30 cellular contexts compared by ENCODE assay signal in the genomic region with DNA sequence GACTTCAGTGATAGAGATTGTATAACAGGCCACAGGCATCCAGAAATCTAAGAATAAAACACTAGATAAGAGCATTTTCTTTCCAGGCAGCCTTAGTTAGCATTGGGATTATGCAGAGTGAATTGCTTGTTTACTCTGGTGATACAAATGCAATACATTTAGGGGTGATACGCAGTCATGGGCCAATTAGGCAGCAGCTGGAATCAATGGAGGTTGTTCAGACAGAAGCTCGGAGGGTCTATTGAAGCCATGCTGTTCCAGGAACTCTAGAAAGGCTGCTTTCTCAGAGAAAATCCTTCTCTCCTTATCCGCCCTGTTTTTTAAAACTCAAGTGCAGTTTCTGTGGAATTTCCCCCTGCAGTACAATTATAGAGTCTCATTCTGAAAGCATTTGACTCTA.
DNase-seq lines count a peak whose midpoint lies in the region; ATAC-seq and TF ChIP-seq lines count a peak whose summit lies in the region.
"Had no signal": no experiment of that assay in that cellular context is flagged by ENCODE, and none has a peak within 500 bp of the region (broad histone marks: within the 10 kb centered on the region; RNA-seq: fewer than 3 reads in every experiment).

No MANE protein-coding gene starts in this region.

- H3K4me3 ChIP-seq in HUES48 (ENCODE audit: low read depth, low read length), result no peak overlapping the region
- H3K4me3 ChIP-seq: adrenal gland, breast epithelium, coronary artery, esophagus squamous epithelium, gastrocnemius medialis, GM23248, MG63, sigmoid colon had no signal

- peaks cover 15% of the 10 kb centered on the region for H3K4me1 ChIP-seq in HUES48 (ENCODE audit: control insufficient read depth, insufficient read depth, low read length)
- H3K4me1 ChIP-seq: adrenal gland, breast epithelium, esophagus squamous epithelium, gastrocnemius medialis, sigmoid colon had no signal

- H3K27ac Mint-ChIP-seq in mesothelial cell of epicardium, result peak overlapping the region; percentile 85
- H3K27ac Mint-ChIP-seq: activated CD4-positive, alpha-beta T cell treated with anti-CD3 and anti-CD28 coated beads, Interleukin-2, amount 10 ng/mL, durations not matched to agents 24 days and 14 days; CD4-positive, alpha-beta T cell had no signal

- H3K36me3 Mint-ChIP-seq in mesothelial cell of epicardium, result no peaks in the 10 kb centered on the region

- no peak for TF ChIP-seq CTCF in mesothelial cell of epicardium (IDR thresholded peaks at IDR 0.05; ENCODE audit: unreplicated experiment)

- no peak overlapping the region for H3K4me3 Mint-ChIP-seq in mesothelial cell of epicardium
- H3K4me3 Mint-ChIP-seq: activated CD4-positive, alpha-beta T cell treated with anti-CD3 and anti-CD28 coated beads, Interleukin-2, amount 10 ng/mL, durations not matched to agents 24 days and 14 days; CD4-positive, alpha-beta T cell; neural crest cell had no signal

- peak overlapping the region; percentile 42 for H3K27ac ChIP-seq in HUES48 (ENCODE audit: low read depth, low read length)
- H3K27ac ChIP-seq: adrenal gland, breast epithelium, coronary artery, esophagus squamous epithelium, gastrocnemius medialis, GM23248, RWPE1, sigmoid colon had no signal

- peak; percentile 55 for DNase-seq in NCI-H146 (lab: John Stamatoyannopoulos, UW)
- peak; percentile 57 for DNase-seq in astrocyte of the hippocampus (ENCODE audit: low read depth, low spot score)
- DNase-seq in mesothelial cell of epicardium (ENCODE audit: low spot score in 2 of 2, unreplicated experiment in 2 of 2), result no peak
- no peak for DNase-seq in NCI-H446 treated with DMSO at 0.1 percent for 48 hours (lab: John Stamatoyannopoulos, UW)
- no peak for DNase-seq in effector CD8-positive, alpha-beta T cell (lab: John Stamatoyannopoulos, UW)
- no peak for DNase-seq in activated T-cell treated with anti-CD3 and anti-CD28 coated beads for 4 hours
- DNase-seq: activated CD4-positive, alpha-beta T cell treated with anti-CD3 and anti-CD28 coated beads, Interleukin-2, amount 10 ng/mL, durations not matched to agents 24 days and 14 days; activated naive CD4-positive, alpha-beta T cell; activated T-cell treated with anti-CD3 and anti-CD28 coated beads, Interleukin-2, amount 50 U/mL, for 48 hours; adrenal gland; CD4-positive, alpha-beta T cell; DMS153; esophagus squamous epithelium; gastrocnemius medialis; GM23248; islet precursor cell; KBM-7; MG63; NCI-H2029 treated with DMSO at 0.1 percent for 48 hours; NCI-H526; sigmoid colon; stimulated activated CD8-positive, alpha-beta memory T cell treated with anti-CD3 and anti-CD28 coated beads, Interleukin-4, amount 100 ng/mL, for 48 hours; trophoblast cell had no signal

- H3K27me3 Mint-ChIP-seq in mesothelial cell of epicardium (ENCODE audit: low read depth), result no peaks in the 10 kb centered on the region
- H3K27me3 Mint-ChIP-seq: activated CD4-positive, alpha-beta T cell treated with anti-CD3 and anti-CD28 coated beads, Interleukin-2, amount 10 ng/mL, durations not matched to agents 24 days and 14 days; CD4-positive, alpha-beta T cell had no signal

- peaks cover 7% of the 10 kb centered on the region for H3K4me1 Mint-ChIP-seq in mesothelial cell of epicardium
- H3K4me1 Mint-ChIP-seq: activated CD4-positive, alpha-beta T cell treated with anti-CD3 and anti-CD28 coated beads, Interleukin-2, amount 10 ng/mL, durations not matched to agents 24 days and 14 days; neural crest cell had no signal

- H3K9me3 ChIP-seq in HUES48 (ENCODE audit: control insufficient read depth, insufficient read depth, low read length), result no peaks in the 10 kb centered on the region
- H3K9me3 ChIP-seq: adrenal gland, esophagus squamous epithelium, gastrocnemius medialis, MG63, sigmoid colon had no signal

- H3K27me3 ChIP-seq in HUES48 (ENCODE audit: control insufficient read depth, insufficient read depth, low read length), result no peaks in the 10 kb centered on the region
- H3K27me3 ChIP-seq: adrenal gland, breast epithelium, esophagus squamous epithelium, gastrocnemius medialis, MG63, sigmoid colon had no signal

- ATAC-seq in HG03025 (IDR thresholded peaks at IDR 0.05; ENCODE audit: low FRiP score, unreplicated experiment), result no peak
- ATAC-seq: gastrocnemius medialis, SK-N-SH treated with all-trans-retinoic acid at 6 μM for 48 hours had no signal

- H3K9ac ChIP-seq in HUES48 (ENCODE audit: low read depth, low read length), result no peak overlapping the region
- H3K9ac ChIP-seq: GM23248 had no signal

- no peaks in the 10 kb centered on the region for H3K36me3 ChIP-seq in HUES48 (ENCODE audit: control insufficient read depth, insufficient read depth, low read length)
- H3K36me3 ChIP-seq: adrenal gland, breast epithelium, esophagus squamous epithelium, gastrocnemius medialis, MG63, sigmoid colon had no signal

- H3K9me3 Mint-ChIP-seq in mesothelial cell of epicardium, result peaks cover 10% of the 10 kb centered on the region
- H3K9me3 Mint-ChIP-seq: activated CD4-positive, alpha-beta T cell treated with anti-CD3 and anti-CD28 coated beads, Interleukin-2, amount 10 ng/mL, durations not matched to agents 24 days and 14 days; neural crest cell had no signal

Comparison
In these comparisons a context has a peak if more than half of its experiments do, and no peak if none do; other contexts are left out.
1. DNase-seq: peak in NCI-H146 (single experiment) and astrocyte of the hippocampus (single experiment); none in mesothelial cell of epicardium (0 of 2), NCI-H446 treated with DMSO at 0.1 percent for 48 hours (single experiment), effector CD8-positive, alpha-beta T cell (single experiment) and activated T-cell treated with anti-CD3 and anti-CD28 coated beads for 4 hours (single experiment).